Comparison of ENCODE assay signal across 31 cellular contexts in genomic region chr9:126635061-126635460, GRCh38. TPM values are rescaled to one million over a fixed set of nuclear protein-coding genes. Genes with fewer than 3 reads are reported as not detected.
DNase-seq lines count a peak whose midpoint lies in the region; ATAC-seq, FAIRE-seq and TF ChIP-seq lines count a peak whose summit lies in the region.
"Had no signal": no experiment of that assay in that cellular context is flagged by ENCODE, and none has a peak within 500 bp of the region (broad histone marks: within the 10 kb centered on the region; RNA-seq: fewer than 3 reads in every experiment).

No MANE protein-coding gene starts in this region.

- H3K4me1 ChIP-seq in K562 (replicated peaks in 1 of 2; ENCODE audit: control insufficient read depth in 2 of 2, insufficient read depth in 2 of 2, low read length in 2 of 2): peaks cover 0 to 3% of the 10 kb centered on the region in 2 experiments; a peak in 1 of 5 replicates
- H3K4me1 ChIP-seq in neuronal stem cell (ENCODE audit: control insufficient read depth in 2 of 2, insufficient read depth in 1 of 2, low read depth in 1 of 2, low read length in 2 of 2): peaks cover 2 to 3% of the 10 kb centered on the region in 2 donors
- peaks cover 0 to 17% (median 7%) of the 10 kb centered on the region in 9 donors for H3K4me1 ChIP-seq in heart right ventricle

- H3K18ac ChIP-seq in neuronal stem cell (ENCODE audit: low read length): no peak overlapping the region

- H3K9me3 ChIP-seq in K562 (replicated peaks; ENCODE audit: control insufficient read depth, insufficient read depth, low read depth, low read length) (no peaks in the 10 kb centered on the region), neuronal stem cell (replicated peaks in 1 of 2; ENCODE audit: control insufficient read depth in 2 of 2, insufficient read depth in 1 of 2, low read depth in 1 of 2, low read length in 2 of 2) (no peaks in the 10 kb centered on the region), heart right ventricle (no peaks in the 10 kb centered on the region)
- H3K9me3 ChIP-seq: BE2C, BLaER1 had no signal

- WGBS in K562 (ENCODE audit: insufficient coverage, low coverage, missing lambda C conversion rate): under 1% methylated on average over 8 of the region's 8 CpGs
- WGBS in neuronal stem cell (ENCODE audit: extremely low coverage in 2 of 2, insufficient read length in 2 of 2, insufficient replicate concordance in 1 of 2), 2 donors: no CpG with 5 or more reads among the region's 8 CpGs
- 85 to 89% methylated on average over 8 of the region's 8 CpGs for WGBS in heart right ventricle, 2 donors

- H3K4me1 Mint-ChIP-seq in natural killer cell: peaks cover 23 to 38% of the 10 kb centered on the region in 2 donors
- H3K4me1 Mint-ChIP-seq in natural killer cell treated with Interleukin-12 subunit alpha and Interleukin-12 subunit beta and Interleukin-15 and Interleukin-18, amount 100 ng/mL, for 72 hours (ENCODE audit: low read depth in 2 of 2): peaks cover 27% of the 10 kb centered on the region in 2 donors
- H3K4me1 Mint-ChIP-seq in immature natural killer cell: peaks cover 43 to 49% of the 10 kb centered on the region in 2 donors
- H3K4me1 Mint-ChIP-seq: CD4-positive, CD25-positive, alpha-beta regulatory T cell had no signal

- CTCF ChIA-PET in K562 (lab: Yijun Ruan, JAX; ENCODE audit: low intra/inter-chr PET ratio): no interaction called here

- H3K79me2 ChIP-seq in K562 (ENCODE audit: control insufficient read depth, insufficient read depth, low read length): no peaks in the 10 kb centered on the region

- TF ChIP-seq RAD21 in K562 (CRISPR knock-in tag; conservative IDR thresholded peaks at IDR 0.05 in 1 of 2, IDR thresholded peaks at IDR 0.05 in 1 of 2): no peak

- no peak overlapping the region for H3K4me3 ChIP-seq in K562
- H3K4me3 ChIP-seq in neuronal stem cell (ENCODE audit: low read length in 2 of 2): no peak overlapping the region
- no peak overlapping the region for H3K4me3 ChIP-seq in heart right ventricle
- H3K4me3 ChIP-seq: BLaER1, GM12878 had no signal

- no peak for TF ChIP-seq POLR2A in K562 (conservative IDR thresholded peaks at IDR 0.05)

- H3K4me2 ChIP-seq in K562 (ENCODE audit: insufficient read depth, low read length) (no peak overlapping the region), neuronal stem cell (ENCODE audit: insufficient read depth, low read length, poor library complexity, severe bottlenecking) (no peak overlapping the region)
- H3K4me2 ChIP-seq: BLaER1 had no signal

- no peak overlapping the region for H4K91ac ChIP-seq in neuronal stem cell (ENCODE audit: low read depth, low read length, poor library complexity)

- H3K79me1 ChIP-seq in neuronal stem cell (ENCODE audit: low read depth, low read length): no peaks in the 10 kb centered on the region

- peak overlapping the region; percentile 35 for H3K4me3 Mint-ChIP-seq in natural killer cell
- no peak overlapping the region for H3K4me3 Mint-ChIP-seq in natural killer cell treated with Interleukin-12 subunit alpha and Interleukin-12 subunit beta and Interleukin-15 and Interleukin-18, amount 100 ng/mL, for 72 hours
- H3K4me3 Mint-ChIP-seq in immature natural killer cell: peak overlapping the region in 3 of 5 donors; percentile 71 to 79 (median 75)
- H3K4me3 Mint-ChIP-seq: CD14-positive monocyte; CD4-positive, alpha-beta memory T cell; CD4-positive, CD25-positive, alpha-beta regulatory T cell; CD8-positive, alpha-beta memory T cell had no signal

- BruUV-seq in K562 (replicated peaks; lab: Mats Ljungman, UMichigan): no TSS peak

- H3K4ac ChIP-seq in neuronal stem cell (ENCODE audit: low read length): no peak overlapping the region

- in situ Hi-C loops in K562 (cut with MboI): no loop called here

- peak overlapping the region; percentile 2 for H2AK5ac ChIP-seq in neuronal stem cell (ENCODE audit: low read depth, low read length)

- intact Hi-C loops in natural killer cell (cut with micrococcal nuclease): loop anchor here (5.0 to 10.0 kb wide), 2 partner anchors 163 to 350 kb away; no protein-coding TSS in a partner anchor
- intact Hi-C loops in K562 (cut with micrococcal nuclease): no loop called here
- intact Hi-C loops in heart right ventricle (cut with DNase I): no loop called here

- H3K27ac ChIP-seq in K562 (ENCODE audit: extremely low read depth, low read depth, low read length) (no peak overlapping the region), neuronal stem cell (replicated peaks; ENCODE audit: low read length) (no peak overlapping the region), heart right ventricle (no peak overlapping the region)
- H3K27ac ChIP-seq: BLaER1 had no signal

- no peak for TF ChIP-seq EP300 in K562 (IDR thresholded peaks at IDR 0.05; ENCODE audit: low read length)

- H3K36me3 Mint-ChIP-seq in natural killer cell (no peaks in the 10 kb centered on the region), immature natural killer cell (no peaks in the 10 kb centered on the region)
- no peaks in the 10 kb centered on the region for H3K36me3 Mint-ChIP-seq in natural killer cell treated with Interleukin-12 subunit alpha and Interleukin-12 subunit beta and Interleukin-15 and Interleukin-18, amount 100 ng/mL, for 72 hours
- H3K36me3 Mint-ChIP-seq: CD14-positive monocyte; CD4-positive, alpha-beta memory T cell; CD4-positive, CD25-positive, alpha-beta regulatory T cell; CD8-positive, alpha-beta memory T cell had no signal

- H2AFZ ChIP-seq in K562 (ENCODE audit: low read depth, low read length) (no peak overlapping the region), neuronal stem cell (ENCODE audit: low read length) (no peak overlapping the region)

- H2BK5ac ChIP-seq in neuronal stem cell (ENCODE audit: low read length): no peak overlapping the region

- no peaks in the 10 kb centered on the region for H3K9me3 Mint-ChIP-seq in natural killer cell
- H3K9me3 Mint-ChIP-seq in natural killer cell treated with Interleukin-12 subunit alpha and Interleukin-12 subunit beta and Interleukin-15 and Interleukin-18, amount 100 ng/mL, for 72 hours: no peaks in the 10 kb centered on the region
- peaks cover 0 to 4% (median 0%) of the 10 kb centered on the region in 6 donors for H3K9me3 Mint-ChIP-seq in immature natural killer cell

- no peak for DNase-seq in natural killer cell
- DNase-seq in natural killer cell treated with Interleukin-12 subunit alpha and Interleukin-12 subunit beta and Interleukin-15 and Interleukin-18, amount 100 ng/mL, for 72 hours (ENCODE audit: low spot score): no peak
- no peak for DNase-seq in K562 (ENCODE audit: extremely low read depth in 1 of 4, low spot score in 3 of 4)
- no peak for DNase-seq in immature natural killer cell
- no peak for DNase-seq in neuronal stem cell (ENCODE audit: low spot score)
- no peak for DNase-seq in heart right ventricle
- DNase-seq in iPS-NIHi11 (ENCODE audit: low spot score): no peak
- DNase-seq: 8988T; ACHN; BE2C; C1 segment of cervical spinal cord; CD4-positive, alpha-beta memory T cell; CD4-positive, CD25-positive, alpha-beta regulatory T cell; CD8-positive, alpha-beta memory T cell; COR-L47; DMS 273 treated with DMSO at 0.1 percent for 48 hours; DMS153; DMS53; DMS79; DND-41; EL; GDM1 had no signal

- peak overlapping the region; percentile 12 for H2BK15ac ChIP-seq in neuronal stem cell (ENCODE audit: low read length)

- H2BK12ac ChIP-seq in neuronal stem cell (ENCODE audit: low read length): no peak overlapping the region

- H3K27me3 Mint-ChIP-seq in natural killer cell (ENCODE audit: low read depth in 2 of 2): peaks cover 41 to 45% of the 10 kb centered on the region in 2 donors
- peaks cover 14 to 28% of the 10 kb centered on the region in 2 donors for H3K27me3 Mint-ChIP-seq in natural killer cell treated with Interleukin-12 subunit alpha and Interleukin-12 subunit beta and Interleukin-15 and Interleukin-18, amount 100 ng/mL, for 72 hours
- H3K27me3 Mint-ChIP-seq in immature natural killer cell (ENCODE audit: low read depth in 3 of 3): peaks cover 18 to 31% (median 27%) of the 10 kb centered on the region in 3 donors

- no peak for FAIRE-seq in K562 (lab: Jason Lieb, UNC)
- FAIRE-seq: A204.1, GM12878, GM12892, GM18507 had no signal

- no peak overlapping the region for H3K14ac ChIP-seq in neuronal stem cell (ENCODE audit: low read length)

- H3K36me3 ChIP-seq in K562 (ENCODE audit: control insufficient read depth, insufficient read depth, low read length) (no peaks in the 10 kb centered on the region), neuronal stem cell (replicated peaks in 1 of 2; ENCODE audit: control insufficient read depth in 2 of 2, insufficient read depth in 2 of 2, low read length in 2 of 2) (no peaks in the 10 kb centered on the region), heart right ventricle (no peaks in the 10 kb centered on the region)
- H3K36me3 ChIP-seq: BE2C, BLaER1 had no signal

- peaks cover 2 to 69% of the 10 kb centered on the region in 2 experiments; a peak in 4 of 5 replicates for H3K27me3 ChIP-seq in K562 (ENCODE audit: control insufficient read depth in 2 of 2, insufficient read depth in 2 of 2, low read length in 2 of 2)
- H3K27me3 ChIP-seq in neuronal stem cell (ENCODE audit: control insufficient read depth in 3 of 3, insufficient read depth in 3 of 3, low read depth in 1 of 3, low read length in 3 of 3): peaks cover 4 to 99% (median 91%) of the 10 kb centered on the region in 3 experiments
- peaks cover 4 to 94% (median 80%) of the 10 kb centered on the region in 7 donors for H3K27me3 ChIP-seq in heart right ventricle

- TF ChIP-seq CTCF in natural killer cell (IDR thresholded peaks at IDR 0.05) (no peak), K562 (IDR thresholded peaks at IDR 0.05 in 2 of 3, conservative IDR thresholded peaks at IDR 0.05 in 1 of 3; ENCODE audit: insufficient read depth in 2 of 3, low read depth in 1 of 3, low read length in 3 of 3) (no peak), heart right ventricle (IDR thresholded peaks at IDR 0.05) (no peak)

- peak overlapping the region; percentile 81 to 92 for H3K27ac Mint-ChIP-seq in natural killer cell
- no peak overlapping the region for H3K27ac Mint-ChIP-seq in natural killer cell treated with Interleukin-12 subunit alpha and Interleukin-12 subunit beta and Interleukin-15 and Interleukin-18, amount 100 ng/mL, for 72 hours
- H3K27ac Mint-ChIP-seq in immature natural killer cell: peak overlapping the region; percentile 87 to 99 (median 91)
- H3K27ac Mint-ChIP-seq: CD14-positive monocyte; CD4-positive, CD25-positive, alpha-beta regulatory T cell had no signal

- no peak overlapping the region for H3K23ac ChIP-seq in neuronal stem cell (ENCODE audit: low read depth, low read length, poor library complexity)

- peaks cover 7% of the 10 kb centered on the region; the same call in 1 of the 2 replicates for H4K20me1 ChIP-seq in K562 (replicated peaks; ENCODE audit: control insufficient read depth, insufficient read depth, low read length)

- no peak overlapping the region for H2BK120ac ChIP-seq in neuronal stem cell (ENCODE audit: low read depth, low read length)

- no peak overlapping the region for H4K8ac ChIP-seq in neuronal stem cell (ENCODE audit: low read depth, low read length)

- H3K9me1 ChIP-seq in K562 (ENCODE audit: control insufficient read depth, insufficient read depth, low read length): no peaks in the 10 kb centered on the region

- H3K9ac ChIP-seq in K562 (ENCODE audit: insufficient read depth in 1 of 2, low read depth in 2 of 2, low read length in 2 of 2) (no peak overlapping the region), neuronal stem cell (ENCODE audit: low read depth, low read length, poor library complexity) (no peak overlapping the region)
- H3K9ac ChIP-seq: BLaER1 had no signal

- no peak for ATAC-seq in natural killer cell
- no peak for ATAC-seq in natural killer cell treated with Interleukin-12 subunit alpha and Interleukin-12 subunit beta and Interleukin-15 and Interleukin-18, amount 100 ng/mL, for 72 hours
- no peak for ATAC-seq in K562
- ATAC-seq in heart right ventricle: no peak
- no peak for ATAC-seq in HG03108 (IDR thresholded peaks at IDR 0.05; ENCODE audit: unreplicated experiment)
- ATAC-seq: GM12878 had no signal

- POLR2A ChIA-PET in K562 (lab: Yijun Ruan, JAX): interaction anchor here (1.0 to 1.1 kb wide), 2 partner anchors 9 to 128 kb away, joined by 3 read pairs; no protein-coding TSS in a partner anchor

RNA-seq across cellular contexts. Expression of gene LMX1B, which starts 21.3 kb away (rescaled TPM):
- total RNA-seq in natural killer cell (not detected), K562 (2014; rRNA removed) (not detected in 2 replicates), K562 (2014; rRNA removed; fragmentation: Illumina TruSeq; extraction: Trizol) (not detected in 2 replicates), K562 (2015; rRNA removed; fragmentation: Illumina TruSeq; extraction: Trizol) (not detected in 2 replicates), K562 (2021) (not detected in 2 replicates), heart right ventricle (under 1 TPM; 0.26 to 0.97 (median 0.47) TPM)
- not detected for total RNA-seq in natural killer cell treated with Interleukin-12 subunit alpha and Interleukin-12 subunit beta and Interleukin-15 and Interleukin-18, amount 100 ng/mL, for 72 hours
- not detected in 2 replicates for total RNA-seq in K562 (2011; cell fraction: chromatin; rRNA removed; ENCODE audit: low replicate concordance)
- total RNA-seq in K562 (2011; cell fraction: nucleolus; rRNA removed): not detected in 2 replicates
- not detected in 2 replicates for total RNA-seq in K562 (2011; cell fraction: nucleoplasm; rRNA removed)
- polyA plus RNA-seq in K562 (2011; rRNA removed) (not detected in 2 replicates), K562 (2014; fragmentation: Illumina TruSeq; extraction: Trizol) (not detected in 2 replicates), K562 (2014; fragmentation: Nextera tagmentation; extraction: Ambion mirVana) (not detected), K562 (2014; rRNA removed) (not detected in 2 replicates), immature natural killer cell (not detected), heart right ventricle (under 1 TPM; 0.25 to 0.29 TPM)
- polyA plus RNA-seq in K562 (2011; cell fraction: cytosol; rRNA removed): not detected in 2 replicates
- polyA plus RNA-seq in K562 (2011; cell fraction: nucleus; rRNA removed): not detected in 2 replicates
- not detected in 2 replicates for polyA plus RNA-seq in K562 (2012)
- not detected in 2 replicates for polyA minus RNA-seq in K562 (2011; rRNA and poly(A)+ RNA removed)
- polyA minus RNA-seq in K562 (2011; cell fraction: cytosol; rRNA and poly(A)+ RNA removed): not detected in 2 replicates
- polyA minus RNA-seq in K562 (2011; cell fraction: nucleus; rRNA and poly(A)+ RNA removed): not detected in 2 replicates
- polyA plus RNA-seq in neuronal stem cell (2013, experiment 1 of 2): 0.22 TPM
- polyA plus RNA-seq in neuronal stem cell (2013, experiment 2 of 2): 0.18 TPM
- total RNA-seq: A673; CD4-positive, alpha-beta memory T cell; CD4-positive, CD25-positive, alpha-beta regulatory T cell; CD8-positive, alpha-beta memory T cell; GM12878 had no signal
- polyA plus RNA-seq: AG04450; CD14-positive monocyte; CD4-positive, alpha-beta memory T cell; CD4-positive, CD25-positive, alpha-beta regulatory T cell; CD8-positive, alpha-beta memory T cell; GM12878 had no signal

Comparison
In these comparisons a context has a peak if more than half of its experiments do, and no peak if none do; other contexts are left out.
1. H3K27ac Mint-ChIP-seq: peak in natural killer cell (2 of 2) and immature natural killer cell (6 of 6); none in natural killer cell treated with Interleukin-12 subunit alpha and Interleukin-12 subunit beta and Interleukin-15 and Interleukin-18, amount 100 ng/mL, for 72 hours (0 of 2).